10 cellular contexts compared by ENCODE assay signal in genomic region chr9:112971415-112971814, GRCh38. TPM values are rescaled to one million over a fixed set of nuclear protein-coding genes. Genes with fewer than 3 reads are reported as not detected.
DNase-seq lines count a peak whose midpoint lies in the region; ATAC-seq and TF ChIP-seq lines count a peak whose summit lies in the region.
"Had no signal": no experiment of that assay in that cellular context is flagged by ENCODE, and none has a peak within 500 bp of the region (broad histone marks: within the 10 kb centered on the region; RNA-seq: fewer than 3 reads in every experiment).

No MANE protein-coding gene starts in this region.

- no peaks in the 10 kb centered on the region for H3K36me3 ChIP-seq in neural progenitor cell

- H3K27ac Mint-ChIP-seq in activated naive CD8-positive, alpha-beta T cell treated with anti-CD3 and anti-CD28 coated beads, Interleukin-2, amount 50 U/mL, for 24 hours = no peak overlapping the region
- H3K27ac Mint-ChIP-seq in neural progenitor cell = no peak overlapping the region
- H3K27ac Mint-ChIP-seq: dendritic cell treated with granulocyte-macrophage colony-stimulating factor and Interleukin-4, amounts not matched to agents 40 ng/mL and 50 ng/mL, for 4 days had no signal

- H3K4me3 Mint-ChIP-seq in activated naive CD8-positive, alpha-beta T cell treated with anti-CD3 and anti-CD28 coated beads, Interleukin-2, amount 50 U/mL, for 24 hours = no peak overlapping the region
- no peak overlapping the region for H3K4me3 Mint-ChIP-seq in neural progenitor cell
- H3K4me3 Mint-ChIP-seq: dendritic cell treated with granulocyte-macrophage colony-stimulating factor and Interleukin-4, amounts not matched to agents 40 ng/mL and 50 ng/mL, for 4 days had no signal

- H2AFZ ChIP-seq in neural progenitor cell (replicated peaks) = no peak overlapping the region

- no peaks in the 10 kb centered on the region for H3F3A ChIP-seq in neural progenitor cell (ENCODE audit: low read depth)

- no peak overlapping the region for H3K27ac ChIP-seq in neural progenitor cell

- H3K9me3 Mint-ChIP-seq in activated naive CD8-positive, alpha-beta T cell treated with anti-CD3 and anti-CD28 coated beads, Interleukin-2, amount 50 U/mL, for 24 hours = peaks cover 15% of the 10 kb centered on the region
- H3K9me3 Mint-ChIP-seq in neural progenitor cell = peaks cover 2% of the 10 kb centered on the region

- no peaks in the 10 kb centered on the region for H3K4me1 Mint-ChIP-seq in activated naive CD8-positive, alpha-beta T cell treated with anti-CD3 and anti-CD28 coated beads, Interleukin-2, amount 50 U/mL, for 24 hours
- H3K4me1 Mint-ChIP-seq in neural progenitor cell = no peaks in the 10 kb centered on the region

- H3K4me1 ChIP-seq in neural progenitor cell = no peaks in the 10 kb centered on the region

- TF ChIP-seq CTCF in neural progenitor cell (IDR thresholded peaks at IDR 0.05) (peak; percentile 58), omental fat pad (IDR thresholded peaks at IDR 0.05) (no peak)

- H3K27me3 Mint-ChIP-seq in activated naive CD8-positive, alpha-beta T cell treated with anti-CD3 and anti-CD28 coated beads, Interleukin-2, amount 50 U/mL, for 24 hours = peaks cover 14% of the 10 kb centered on the region
- peaks cover 13% of the 10 kb centered on the region for H3K27me3 Mint-ChIP-seq in neural progenitor cell (ENCODE audit: insufficient read depth, low read depth)

- H3K4me3 ChIP-seq in neural progenitor cell = no peak overlapping the region

- DNase-seq in NOMO-1 treated with DMSO at 0.1 percent for 48 hours (lab: John Stamatoyannopoulos, UW; ENCODE audit: unreplicated experiment) = peak; percentile 11
- DNase-seq in NOMO-1 treated with dmso at 0.1 percent for 144 hours (lab: John Stamatoyannopoulos, UW; ENCODE audit: unreplicated experiment) = no peak
- peak; percentile 7 to 15 for DNase-seq in Kasumi-1 (lab: John Stamatoyannopoulos, UW)
- DNase-seq in activated naive CD8-positive, alpha-beta T cell treated with anti-CD3 and anti-CD28 coated beads, Interleukin-2, amount 50 U/mL, for 24 hours = peak; percentile 3
- peak; percentile 54 for DNase-seq in neural progenitor cell (ENCODE audit: low spot score)
- DNase-seq in omental fat pad (ENCODE audit: low spot score) = no peak
- DNase-seq: T1000 had no signal

- H3K4me2 ChIP-seq in neural progenitor cell = no peak overlapping the region

- H3K9me3 ChIP-seq in neural progenitor cell (ENCODE audit: low read depth) = no peaks in the 10 kb centered on the region

- H3K79me2 ChIP-seq in neural progenitor cell (ENCODE audit: low read depth) = no peaks in the 10 kb centered on the region

- ATAC-seq in activated naive CD8-positive, alpha-beta T cell treated with anti-CD3 and anti-CD28 coated beads, Interleukin-2, amount 50 U/mL, for 24 hours = no peak
- ATAC-seq in GM19035 (IDR thresholded peaks at IDR 0.05; ENCODE audit: unreplicated experiment) (no peak), omental fat pad (ENCODE audit: low FRiP score) (no peak), HG03378 (IDR thresholded peaks at IDR 0.05; ENCODE audit: unreplicated experiment) (no peak)

- H3K36me3 Mint-ChIP-seq in activated naive CD8-positive, alpha-beta T cell treated with anti-CD3 and anti-CD28 coated beads, Interleukin-2, amount 50 U/mL, for 24 hours (ENCODE audit: low read depth) = no peaks in the 10 kb centered on the region
- no peaks in the 10 kb centered on the region for H3K36me3 Mint-ChIP-seq in neural progenitor cell

- no peaks in the 10 kb centered on the region for H4K20me1 ChIP-seq in neural progenitor cell (ENCODE audit: low read depth)

- no peak overlapping the region for H3K9ac ChIP-seq in neural progenitor cell

- H3K27me3 ChIP-seq in neural progenitor cell = peaks cover 25% of the 10 kb centered on the region

RNA-seq across cellular contexts. Expression of gene ZNF883, which starts 40.6 kb away (rescaled TPM):
- total RNA-seq in neural progenitor cell (ENCODE audit: low replicate concordance) (11.5 and 20.0 TPM in 2 replicates), omental fat pad (1 to 10 TPM in 3 of 4 donors, not detected in 1; 1.4 to 2.1 (median 2.0) TPM)

Comparison
In these comparisons a context has a peak if more than half of its experiments do, and no peak if none do; other contexts are left out.
1. DNase-seq: peak in NOMO-1 treated with DMSO at 0.1 percent for 48 hours (single experiment), Kasumi-1 (2 of 2), activated naive CD8-positive, alpha-beta T cell treated with anti-CD3 and anti-CD28 coated beads, Interleukin-2, amount 50 U/mL, for 24 hours (single experiment) and neural progenitor cell (single experiment); none in NOMO-1 treated with dmso at 0.1 percent for 144 hours (single experiment) and omental fat pad (single experiment).